Comparison of ENCODE assay signal across 8 cellular contexts in genomic region chr16:67966549-67967182, GRCh38. TPM values are rescaled to one million over a fixed set of nuclear protein-coding genes. Genes with fewer than 3 reads are reported as not detected.
DNase-seq lines count a peak whose midpoint lies in the region; ATAC-seq and TF ChIP-seq lines count a peak whose summit lies in the region.

No MANE protein-coding gene starts in this region.

- H3K9me3 ChIP-seq in HUES6 (ENCODE audit: control insufficient read depth, insufficient read depth, low read depth, low read length) (no peaks in the 10 kb centered on the region), ascending aorta (no peaks in the 10 kb centered on the region), upper lobe of right lung (no peaks in the 10 kb centered on the region)

- intact Hi-C loops in ascending aorta (cut with DNase I) (loop anchor here (10.0 kb wide), 2 partner anchors 268 to 442 kb away; partner anchors contain the start of genes ESRP2 and RIPOR1), upper lobe of right lung (cut with DNase I) (no loop called here)

- H3K27me3 ChIP-seq in HUES6 (ENCODE audit: control insufficient read depth, insufficient read depth, low read length) (no peaks in the 10 kb centered on the region), ascending aorta (no peaks in the 10 kb centered on the region), upper lobe of right lung (no peaks in the 10 kb centered on the region)

- peak overlapping the region; percentile 93 for H3K9ac ChIP-seq in HUES6 (ENCODE audit: low read length)

- H3K4me3 ChIP-seq in HUES6 (ENCODE audit: low read depth, low read length) (peak overlapping the region; percentile 76), ascending aorta (peak overlapping the region; percentile 79 to 83), upper lobe of right lung (peak overlapping the region; percentile 95)

- H3K36me3 ChIP-seq in HUES6 (ENCODE audit: control insufficient read depth, insufficient read depth, low read length) (peaks cover 26% of the 10 kb centered on the region), ascending aorta (peaks cover 18% of the 10 kb centered on the region in 2 donors), upper lobe of right lung (peaks cover 23% of the 10 kb centered on the region)

- ATAC-seq in upper lobe of right lung: peak; percentile 42

- TF ChIP-seq CTCF in ascending aorta (IDR thresholded peaks at IDR 0.05): no peak
- TF ChIP-seq CTCF in upper lobe of right lung (IDR thresholded peaks at IDR 0.05): no peak

- DNase-seq in AG08396 (ENCODE audit: low spot score) (peak; percentile 80), ascending aorta (ENCODE audit: low spot score in 2 of 2) (peak in 1 of 2 donors; percentile 78), kidney glomerular epithelial cell (lab: John Stamatoyannopoulos, UW) (peak; percentile 14), upper lobe of right lung (no peak), DMS114 treated with DMSO at 0.1 percent for 48 hours (lab: John Stamatoyannopoulos, UW; ENCODE audit: unreplicated experiment) (no peak), T-helper 9 cell (no peak)
- DNase-seq in effector CD4-positive, alpha-beta T cell: no peak

- H3K4me1 ChIP-seq in HUES6 (ENCODE audit: control insufficient read depth, insufficient read depth, low read length) (peaks cover 44% of the 10 kb centered on the region), ascending aorta (peaks cover 11 to 49% of the 10 kb centered on the region in 2 donors), upper lobe of right lung (peaks cover 58% of the 10 kb centered on the region)

- H3K27ac ChIP-seq in HUES6 (ENCODE audit: low read depth, low read length) (peak overlapping the region; percentile 60), ascending aorta (peak overlapping the region; percentile 94 to 98), upper lobe of right lung (peak overlapping the region; percentile 96)

RNA-seq across cellular contexts. Expression of gene SLC12A4, which starts 1.8 kb away (rescaled TPM):
- 83.2 TPM for total RNA-seq in ascending aorta
- total RNA-seq in upper lobe of right lung: 102 TPM

RNA-seq across cellular contexts. Expression of gene DPEP3, which starts 13.6 kb away (rescaled TPM):
- not detected for total RNA-seq in ascending aorta
- not detected for total RNA-seq in upper lobe of right lung

RNA-seq across cellular contexts. Expression of gene LCAT, which starts 22.7 kb away (rescaled TPM):
- total RNA-seq in ascending aorta: 6.6 TPM
- 40.2 TPM for total RNA-seq in upper lobe of right lung

RNA-seq across cellular contexts. Expression of gene PSMB10, which starts 30.0 kb away (rescaled TPM):
- total RNA-seq in ascending aorta (13.9 TPM), upper lobe of right lung (71.6 TPM)

RNA-seq across cellular contexts. Expression of gene DPEP2, which starts 32.6 kb away (rescaled TPM):
- total RNA-seq in ascending aorta: 1.1 TPM
- 16.4 TPM for total RNA-seq in upper lobe of right lung

Comparison
In these comparisons a context has a peak if more than half of its experiments do, and no peak if none do; other contexts are left out.
1. DNase-seq: peak in AG08396 (single experiment) and kidney glomerular epithelial cell (single experiment); none in upper lobe of right lung (single experiment), effector CD4-positive, alpha-beta T cell (single experiment), DMS114 treated with DMSO at 0.1 percent for 48 hours (single experiment) and T-helper 9 cell (single experiment).
2. Peak in every context shown above with its lines, with median percentiles within 50 percentile points of each other: H3K27ac ChIP-seq and H3K4me3 ChIP-seq.